ENCODE assay signal across 29 cellular contexts in genomic region chr3:58258392-58259040, GRCh38. TPM values are rescaled to one million over a fixed set of nuclear protein-coding genes. Genes with fewer than 3 reads are reported as not detected.
"Had no signal": no experiment of that assay in that cellular context is flagged by ENCODE, and none has a peak within 500 bp of the region (broad histone marks: within the 10 kb centered on the region; RNA-seq: fewer than 3 reads in every experiment).

No MANE protein-coding gene starts in this region.

- H3K27ac Mint-ChIP-seq: activated CD4-positive, alpha-beta memory T cell treated with anti-CD3 and anti-CD28 coated beads for 36 hours; activated naive CD4-positive, alpha-beta T cell treated with anti-CD3 and anti-CD28 coated beads, Interleukin-2, amount 10 ng/mL, durations not matched to agents 7 days and 5 days; effector memory CD8-positive, alpha-beta T cell had no signal

- H3K4me3 ChIP-seq: esophagus muscularis mucosa, lower lobe of right lung, mucosa of descending colon, sigmoid colon, smooth muscle cell, upper lobe of left lung had no signal

- H3K9me3 Mint-ChIP-seq: activated CD4-positive, alpha-beta memory T cell treated with anti-CD3 and anti-CD28 coated beads for 36 hours; activated naive CD4-positive, alpha-beta T cell treated with anti-CD3 and anti-CD28 coated beads, Interleukin-2, amount 10 ng/mL, durations not matched to agents 7 days and 5 days; effector memory CD8-positive, alpha-beta T cell had no signal

- DNase-seq: activated CD4-positive, alpha-beta memory T cell treated with anti-CD3 and anti-CD28 coated beads for 36 hours; activated CD4-positive, alpha-beta T cell treated with anti-CD3 and anti-CD28 coated beads for 48 hours; activated effector memory CD4-positive, alpha-beta T cell treated with anti-CD3 and anti-CD28 coated beads, Interleukin-2, amount 50 U/mL, for 16 hours; activated naive CD4-positive, alpha-beta T cell treated with anti-CD3 and anti-CD28 coated beads, Interleukin-2, amount 10 ng/mL, durations not matched to agents 7 days and 5 days; activated T-cell treated with anti-CD3 and anti-CD28 coated beads, Interleukin-2, amount 50 U/mL, for 48 hours; aorta; brain microvascular endothelial cell; caudate nucleus; dermis blood vessel endothelial cell; effector memory CD8-positive, alpha-beta T cell; head of caudate nucleus; hypothalamus; islet precursor cell; left colon; lower lobe of right lung; mesendoderm; mucosa of descending colon; sigmoid colon; stimulated activated CD4-positive, alpha-beta T cell treated with anti-CD3 and anti-CD28 coated beads, Interleukin-15, amount 100 ng/mL, for 24 hours; stimulated activated CD8-positive, alpha-beta memory T cell treated with anti-CD3 and anti-CD28 coated beads, Interleukin-4, amount 100 ng/mL, for 48 hours; upper lobe of left lung had no signal

- H3K27ac ChIP-seq: brain microvascular endothelial cell, esophagus muscularis mucosa, lower lobe of right lung, sigmoid colon, upper lobe of left lung had no signal

- H3K4me1 Mint-ChIP-seq: activated naive CD4-positive, alpha-beta T cell treated with anti-CD3 and anti-CD28 coated beads, Interleukin-2, amount 10 ng/mL, durations not matched to agents 7 days and 5 days had no signal

- ATAC-seq: effector memory CD8-positive, alpha-beta T cell; left colon; lower lobe of right lung; mucosa of descending colon; SK-N-SH treated with all-trans-retinoic acid at 6 μM for 48 hours had no signal

- H3K27me3 Mint-ChIP-seq: activated CD4-positive, alpha-beta memory T cell treated with anti-CD3 and anti-CD28 coated beads for 36 hours; activated naive CD4-positive, alpha-beta T cell treated with anti-CD3 and anti-CD28 coated beads, Interleukin-2, amount 10 ng/mL, durations not matched to agents 7 days and 5 days; effector memory CD8-positive, alpha-beta T cell had no signal

- H3K9me3 ChIP-seq: esophagus muscularis mucosa, lower lobe of right lung, mucosa of descending colon, sigmoid colon, upper lobe of left lung had no signal

- H3K4me3 Mint-ChIP-seq: activated CD4-positive, alpha-beta memory T cell treated with anti-CD3 and anti-CD28 coated beads for 36 hours; activated naive CD4-positive, alpha-beta T cell treated with anti-CD3 and anti-CD28 coated beads, Interleukin-2, amount 10 ng/mL, durations not matched to agents 7 days and 5 days; effector memory CD8-positive, alpha-beta T cell had no signal

- H3K27me3 ChIP-seq: brain microvascular endothelial cell, esophagus muscularis mucosa, sigmoid colon, upper lobe of left lung had no signal

- H3K36me3 ChIP-seq: brain microvascular endothelial cell had no signal

- FAIRE-seq: frontal cortex had no signal

- H3K36me3 Mint-ChIP-seq: activated naive CD4-positive, alpha-beta T cell treated with anti-CD3 and anti-CD28 coated beads, Interleukin-2, amount 10 ng/mL, durations not matched to agents 7 days and 5 days had no signal

- H3K4me1 ChIP-seq: lower lobe of right lung, upper lobe of left lung had no signal

RNA-seq across cellular contexts. Expression of gene DNASE1L3, which starts 47.7 kb away (rescaled TPM):
- total RNA-seq: activated CD4-positive, alpha-beta memory T cell treated with anti-CD3 and anti-CD28 coated beads for 36 hours; osteoblast; renal cortical epithelial cell; smooth muscle cell; T-helper 2 cell treated with Interferon-gamma antibody and Interleukin-4, amounts not matched to agents 100 ng/mL and 5 ng/mL, for 36 hours had no signal
- polyA plus RNA-seq: neural cell had no signal
